ENCODE assay signal across 8 cellular contexts in the genomic region with DNA sequence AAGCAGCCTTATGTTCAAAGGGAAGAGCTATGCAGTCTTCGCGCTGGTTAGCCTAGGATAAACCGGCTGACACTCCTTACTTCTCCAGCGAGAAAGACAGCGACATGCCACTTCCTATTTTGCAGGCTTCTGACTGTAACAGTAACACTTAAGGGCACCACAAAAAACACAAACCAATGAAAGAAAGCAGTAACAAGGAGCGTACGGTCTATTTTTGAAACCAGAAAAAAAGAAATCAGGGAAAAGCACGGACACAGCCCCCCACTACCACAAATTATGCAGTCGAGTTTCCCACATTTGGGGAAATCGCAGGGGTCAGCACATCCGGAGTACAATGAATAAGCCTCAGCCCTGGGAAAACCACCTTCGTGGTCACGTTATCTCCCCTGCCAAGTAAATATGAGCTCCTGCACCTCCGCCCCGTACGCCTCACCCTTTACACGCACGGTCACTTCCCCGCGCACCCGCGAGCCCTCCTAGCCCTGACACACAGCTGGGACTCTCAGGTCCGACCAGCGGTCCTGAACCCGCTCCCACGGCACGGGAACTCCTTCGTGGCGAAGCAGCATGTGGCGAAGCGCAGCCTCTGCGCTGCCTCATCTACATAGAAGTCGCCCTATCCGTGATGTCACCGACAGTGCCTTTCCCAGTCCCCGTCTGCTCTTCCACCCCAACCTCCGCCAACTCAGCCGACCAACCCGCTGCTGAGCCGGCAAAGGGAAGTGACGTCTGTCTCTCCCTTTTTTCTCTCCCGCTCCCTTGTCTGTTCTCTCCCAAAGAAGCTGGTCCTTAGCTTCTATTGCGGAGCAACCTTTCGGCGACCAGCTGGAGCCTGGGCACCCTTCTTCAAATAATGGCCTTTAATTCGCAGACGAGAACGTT. TPM values are rescaled to one million over a fixed set of nuclear protein-coding genes. Genes with fewer than 3 reads are reported as not detected.
A peak's percentile ranks its signal among the peaks of the same experiment; 100 is the strongest.
DNase-seq lines count a peak whose midpoint lies in the region; ATAC-seq and TF ChIP-seq lines count a peak whose summit lies in the region.

No MANE protein-coding gene starts in this region.

- H3K36me3 Mint-ChIP-seq in natural killer cell, result no peaks in the 10 kb centered on the region

- no peak overlapping the region for H3K4me2 ChIP-seq in PC-3 (ENCODE audit: low read length)

- peak overlapping the region; percentile 83 for H3K4me3 Mint-ChIP-seq in natural killer cell
- peak overlapping the region; percentile 81 to 85 for H3K4me3 Mint-ChIP-seq in stimulated activated naive CD8-positive, alpha-beta T cell treated with anti-CD3 and anti-CD28 coated beads, Interleukin-15, amount 100 ng/mL, for 72 hours

- H3K79me2 ChIP-seq in PC-3 (ENCODE audit: low read length), result no peaks in the 10 kb centered on the region

- intact Hi-C loops in PC-3 (cut with micrococcal nuclease) (no loop called here), natural killer cell (cut with micrococcal nuclease) (no loop called here)

- H3K4me1 Mint-ChIP-seq in natural killer cell, result peaks cover 13 to 23% of the 10 kb centered on the region in 2 donors
- peaks cover 45% of the 10 kb centered on the region for H3K4me1 Mint-ChIP-seq in stimulated activated naive CD8-positive, alpha-beta T cell treated with anti-CD3 and anti-CD28 coated beads, Interleukin-15, amount 100 ng/mL, for 72 hours

- BruUV-seq in PC-3 (replicated peaks; lab: Mats Ljungman, UMichigan), result no TSS peak

- POLR2A ChIA-PET in PC-3 (lab: Charles Lee; ENCODE audit: unreplicated experiment), result no interaction called here

- H4K20me1 ChIP-seq in PC-3 (ENCODE audit: low read length), result no peaks in the 10 kb centered on the region

- H3K27ac Mint-ChIP-seq in natural killer cell, result peak overlapping the region; percentile 55 to 96
- H3K27ac Mint-ChIP-seq in stimulated activated naive CD8-positive, alpha-beta T cell treated with anti-CD3 and anti-CD28 coated beads, Interleukin-15, amount 100 ng/mL, for 72 hours, result peak overlapping the region; percentile 98 to 100

- TF ChIP-seq CTCF in PC-3 (conservative IDR thresholded peaks at IDR 0.05; ENCODE audit: low read depth, low read length) (no peak), natural killer cell (IDR thresholded peaks at IDR 0.05) (no peak)

- no peak overlapping the region for H3K9ac ChIP-seq in PC-3 (ENCODE audit: low read length)

- no peaks in the 10 kb centered on the region for H3K9me3 Mint-ChIP-seq in natural killer cell
- H3K9me3 Mint-ChIP-seq in stimulated activated naive CD8-positive, alpha-beta T cell treated with anti-CD3 and anti-CD28 coated beads, Interleukin-15, amount 100 ng/mL, for 72 hours, result no peaks in the 10 kb centered on the region

- DNase-seq in DMS153 (lab: John Stamatoyannopoulos, UW), result peak; percentile 64
- DNase-seq in DMS153 treated with DMSO at 0.1 percent for 48 hours (lab: John Stamatoyannopoulos, UW; ENCODE audit: unreplicated experiment), result no peak
- DNase-seq in PC-3, result no peak
- peak; percentile 67 for DNase-seq in activated T-helper 9 cell treated with anti-CD3 and anti-CD28 coated beads, Interleukin-2, amount 50 U/mL, for 16 hours (ENCODE audit: low read depth)
- peak; percentile 31 for DNase-seq in fibroblast of peridontal ligament (ENCODE audit: extremely low read depth)
- DNase-seq in natural killer cell, result peak; percentile 51
- peak; percentile 83 to 87 for DNase-seq in stimulated activated naive CD8-positive, alpha-beta T cell treated with anti-CD3 and anti-CD28 coated beads, Interleukin-15, amount 100 ng/mL, for 72 hours

- CTCF ChIA-PET in PC-3 (lab: Charles Lee), result no interaction called here

- H3K9me2 ChIP-seq in PC-3 (replicated peaks; ENCODE audit: low read length), result no peaks in the 10 kb centered on the region

- H3K36me3 ChIP-seq in PC-3 (ENCODE audit: low read depth, low read length), result no peaks in the 10 kb centered on the region

- peak overlapping the region; percentile 54; the same call in 1 of the 2 replicates for H2AFZ ChIP-seq in PC-3 (ENCODE audit: low read length)

- ATAC-seq in HG03342 (IDR thresholded peaks at IDR 0.05; ENCODE audit: unreplicated experiment) (peak; percentile 57), PC-3 (no peak), natural killer cell (peak; percentile 64 to 75 (median 72))
- peak; percentile 88 for ATAC-seq in stimulated activated naive CD8-positive, alpha-beta T cell treated with anti-CD3 and anti-CD28 coated beads, Interleukin-15, amount 100 ng/mL, for 72 hours

- H3K27ac ChIP-seq in PC-3 (ENCODE audit: low read length), result no peak overlapping the region

- no peaks in the 10 kb centered on the region for H3F3A ChIP-seq in PC-3 (ENCODE audit: low read length, unreplicated experiment)

- H3K4me3 ChIP-seq in PC-3 (ENCODE audit: low read length), result no peak overlapping the region

- H3K27me3 ChIP-seq in PC-3 (ENCODE audit: low read length), result no peaks in the 10 kb centered on the region

- H3K27me3 Mint-ChIP-seq in natural killer cell (ENCODE audit: low read depth in 2 of 2), result peaks cover 7 to 17% of the 10 kb centered on the region in 2 donors
- no peaks in the 10 kb centered on the region for H3K27me3 Mint-ChIP-seq in stimulated activated naive CD8-positive, alpha-beta T cell treated with anti-CD3 and anti-CD28 coated beads, Interleukin-15, amount 100 ng/mL, for 72 hours

- no peaks in the 10 kb centered on the region for H3K9me3 ChIP-seq in PC-3 (ENCODE audit: low read length)

- H3K4me1 ChIP-seq in PC-3 (ENCODE audit: insufficient read depth, low read length), result no peaks in the 10 kb centered on the region

RNA-seq across cellular contexts. Expression of a gene that starts 40.9 kb away (rescaled TPM):
- not detected in 2 replicates for total RNA-seq in PC-3 (2014; rRNA removed)
- total RNA-seq in natural killer cell, result not detected

Comparison
In these comparisons a context has a peak if more than half of its experiments do, and no peak if none do; other contexts are left out.
1. DNase-seq: peak in DMS153 (single experiment), activated T-helper 9 cell treated with anti-CD3 and anti-CD28 coated beads, Interleukin-2, amount 50 U/mL, for 16 hours (single experiment), fibroblast of peridontal ligament (single experiment), natural killer cell (single experiment) and stimulated activated naive CD8-positive, alpha-beta T cell treated with anti-CD3 and anti-CD28 coated beads, Interleukin-15, amount 100 ng/mL, for 72 hours (2 of 2); none in DMS153 treated with DMSO at 0.1 percent for 48 hours (single experiment) and PC-3 (single experiment).